Comparison of ENCODE assay signal across 11 cellular contexts in genomic region chr2:28643911-28644334, GRCh38.
DNase-seq lines count a peak whose midpoint lies in the region; ATAC-seq, FAIRE-seq and TF ChIP-seq lines count a peak whose summit lies in the region.
"Had no signal": no experiment of that assay in that cellular context is flagged by ENCODE, and none has a peak within 500 bp of the region (broad histone marks: within the 10 kb centered on the region; RNA-seq: fewer than 3 reads in every experiment).

No MANE protein-coding gene starts in this region.

- peak overlapping the region; percentile 8 for H3K4me3 ChIP-seq in thoracic aorta

- H3K36me3 ChIP-seq in thoracic aorta, result no peaks in the 10 kb centered on the region

- H3K27ac ChIP-seq in foreskin keratinocyte (peak overlapping the region; percentile 94), thoracic aorta (peak overlapping the region; percentile 93 to 95)

- ATAC-seq in foreskin keratinocyte (peak; percentile 95), thoracic aorta (ENCODE audit: insufficient number of reproducible peaks, low FRiP score, low read depth) (no peak)
- ATAC-seq: stimulated activated effector memory CD8-positive, alpha-beta T cell treated with anti-CD3 and anti-CD28 coated beads, Interleukin-12 subunit alpha, Interleukin-12 subunit beta, amount 100 ng/mL, for 72 hours had no signal

- H3K9me3 ChIP-seq in thoracic aorta, result no peaks in the 10 kb centered on the region

- FAIRE-seq in GM12891 (lab: Jason Lieb, UNC) (no peak), GM19239 (lab: Jason Lieb, UNC) (no peak)
- FAIRE-seq: A204.1 had no signal

- no peak for TF ChIP-seq CTCF in foreskin keratinocyte (conservative IDR thresholded peaks at IDR 0.05)
- no peak for TF ChIP-seq CTCF in thoracic aorta (IDR thresholded peaks at IDR 0.05)

- DNase-seq in NCI-H2081 (lab: John Stamatoyannopoulos, UW), result peak; percentile 24 to 31
- DNase-seq in NCI-H2081 treated with DMSO at 0.1 percent for 48 hours (lab: John Stamatoyannopoulos, UW), result no peak
- peak; percentile 45 for DNase-seq in T1000 (lab: John Stamatoyannopoulos, UW)
- DNase-seq in foreskin keratinocyte, result peak; percentile 87 to 94
- no peak for DNase-seq in thoracic aorta (ENCODE audit: low spot score)
- no peak for DNase-seq in GM12891 (ENCODE audit: insufficient read length, low spot score)
- no peak for DNase-seq in GM19239 (ENCODE audit: insufficient read length, low spot score)
- no peak for DNase-seq in NCI-H1436 (lab: John Stamatoyannopoulos, UW)
- DNase-seq: activated T-cell treated with anti-CD3 and anti-CD28 coated beads, Interleukin-2, amount 50 U/mL, for 48 hours had no signal

- no peaks in the 10 kb centered on the region for H3K27me3 ChIP-seq in foreskin keratinocyte
- H3K27me3 ChIP-seq in thoracic aorta (replicated peaks; ENCODE audit: insufficient read depth), result no peaks in the 10 kb centered on the region

- peaks cover 20% of the 10 kb centered on the region for H3K4me1 ChIP-seq in foreskin keratinocyte
- peaks cover 16 to 76% of the 10 kb centered on the region in 2 donors for H3K4me1 ChIP-seq in thoracic aorta (ENCODE audit: control insufficient read depth in 1 of 2, low read depth in 2 of 2)

- no peak for TF ChIP-seq POLR2A in GM12891 (IDR thresholded peaks at IDR 0.05; ENCODE audit: low read depth, low read length)

TF ChIP-seq in GM12891, 5 proteins besides CTCF, POLR2A, EP300 and RAD21:
- TF ChIP-seq POU2F2 (IDR thresholded peaks at IDR 0.05; ENCODE audit: low read depth, low read length) (no peak), TAF1 (IDR thresholded peaks at IDR 0.05; ENCODE audit: low read depth, low read length) (no peak), PAX5 (IDR thresholded peaks at IDR 0.05; ENCODE audit: insufficient read depth, low read length, severe bottlenecking) (no peak), POLR2AphosphoS5 (IDR thresholded peaks at IDR 0.05; ENCODE audit: low read depth, low read length) (no peak), SPI1 (IDR thresholded peaks at IDR 0.05; ENCODE audit: low read depth, low read length) (no peak)

Comparison
In these comparisons a context has a peak if more than half of its experiments do, and no peak if none do; other contexts are left out.
1. DNase-seq: peak in NCI-H2081 (2 of 2), T1000 (single experiment) and foreskin keratinocyte (2 of 2); none in NCI-H2081 treated with DMSO at 0.1 percent for 48 hours (single experiment), thoracic aorta (single experiment), GM12891 (single experiment), GM19239 (single experiment) and NCI-H1436 (single experiment).